1 cellular context compared by ENCODE assay signal in genomic region chr15:70324001-70324974, GRCh38.
TF ChIP-seq lines count a peak whose summit lies in the region.

No MANE protein-coding gene starts in this region.

TF ChIP-seq in HEK293, 187 proteins besides CTCF, POLR2A, EP300 and RAD21 (continued from another document):
- TF ChIP-seq ZNF16 (tag by site-specific recombination; IDR thresholded peaks at IDR 0.05; ENCODE audit: low read depth) (no peak), ZNF549 (tag by site-specific recombination; IDR thresholded peaks at IDR 0.05) (no peak), ZSCAN16 (tag by site-specific recombination; IDR thresholded peaks at IDR 0.05) (no peak), ZNF335 (tag by site-specific recombination; conservative IDR thresholded peaks at IDR 0.05) (peak; percentile 22; the same call in 1 of the 2 replicates), GLI2 (tag by site-specific recombination; IDR thresholded peaks at IDR 0.05; ENCODE audit: borderline replicate concordance, low read depth) (peak; percentile 66; the same call in 1 of the 2 replicates), ZNF148 (tag by site-specific recombination; IDR thresholded peaks at IDR 0.05; ENCODE audit: borderline replicate concordance) (no peak), GLIS2 (tag by site-specific recombination; IDR thresholded peaks at IDR 0.05) (no peak), PRDM2 (tag by site-specific recombination; IDR thresholded peaks at IDR 0.05; ENCODE audit: borderline replicate concordance) (no peak), ZNF660 (tag by site-specific recombination; IDR thresholded peaks at IDR 0.05) (0 out of 2 replicates have a peak, but pooled peaks have one; percentile 28), ZNF621 (tag by site-specific recombination; IDR thresholded peaks at IDR 0.05) (no peak), ZNF416 (tag by site-specific recombination; IDR thresholded peaks at IDR 0.05) (no peak), ZNF155 (tag by site-specific recombination; IDR thresholded peaks at IDR 0.05) (no peak), ZNF704 (tag by site-specific recombination; IDR thresholded peaks at IDR 0.05) (no peak), ZNF311 (tag by site-specific recombination; IDR thresholded peaks at IDR 0.05; ENCODE audit: borderline replicate concordance) (no peak), KLF10 (tag by site-specific recombination; IDR thresholded peaks at IDR 0.05) (peak; percentile 63; the same call in 1 of the 2 replicates), ZBTB44 (tag by site-specific recombination; IDR thresholded peaks at IDR 0.05) (no peak), FEZF1 (tag by site-specific recombination; IDR thresholded peaks at IDR 0.05) (peak; percentile 85), ZNF404 (tag by site-specific recombination; IDR thresholded peaks at IDR 0.05) (no peak), ZNF837 (tag by site-specific recombination; IDR thresholded peaks at IDR 0.05) (no peak), WT1 (tag by site-specific recombination; IDR thresholded peaks at IDR 0.05) (no peak), ZNF610 (tag by site-specific recombination; IDR thresholded peaks at IDR 0.05; ENCODE audit: borderline replicate concordance) (no peak), ZNF280D (tag by site-specific recombination; IDR thresholded peaks at IDR 0.05) (no peak), ZBTB1 (tag by site-specific recombination; IDR thresholded peaks at IDR 0.05) (no peak), ZEB2 (tag by site-specific recombination; IDR thresholded peaks at IDR 0.05) (peak; percentile 34; the same call in 1 of the 2 replicates), ZNF645 (tag by site-specific recombination; IDR thresholded peaks at IDR 0.05) (no peak), SP7 (tag by site-specific recombination; IDR thresholded peaks at IDR 0.05) (peak; percentile 53; the same call in 1 of the 2 replicates), ZNF658 (tag by site-specific recombination; IDR thresholded peaks at IDR 0.05) (no peak), ZNF473 (tag by site-specific recombination; IDR thresholded peaks at IDR 0.05) (no peak)
